ENCODE assay signal across 10 cellular contexts in the genomic region with DNA sequence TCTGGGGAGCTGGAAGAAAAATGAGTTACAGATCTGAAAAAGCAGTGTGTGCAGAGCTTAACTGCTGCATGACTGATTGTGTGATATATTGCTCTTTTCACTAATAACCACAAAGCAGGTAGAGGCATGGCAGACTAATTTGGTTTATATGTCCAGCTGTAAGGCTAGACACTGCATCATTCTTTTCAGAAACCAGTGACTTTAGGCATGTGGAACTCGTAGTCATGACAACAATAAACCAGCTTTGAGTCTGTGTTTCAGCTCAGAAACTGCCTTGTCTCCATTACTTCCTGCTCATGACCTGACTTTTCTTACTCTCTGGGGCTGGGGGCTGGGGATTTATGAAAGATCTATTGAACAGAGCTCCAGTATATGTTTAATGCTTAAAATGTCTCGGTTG.
A peak's percentile ranks its signal among the peaks of the same experiment; 100 is the strongest.
DNase-seq lines count a peak whose midpoint lies in the region; ATAC-seq and TF ChIP-seq lines count a peak whose summit lies in the region.
"Had no signal": no experiment of that assay in that cellular context is flagged by ENCODE, and none has a peak within 500 bp of the region (broad histone marks: within the 10 kb centered on the region; RNA-seq: fewer than 3 reads in every experiment).

No MANE protein-coding gene starts in this region.

- intact Hi-C loops in activated CD4-positive, alpha-beta T cell treated with anti-CD3 and anti-CD28 coated beads, Interleukin-2, amount 10 ng/mL, durations not matched to agents 24 days and 14 days (cut with micrococcal nuclease): no loop called here
- intact Hi-C loops in posterior vena cava (cut with DNase I): no loop called here

- H3K36me3 Mint-ChIP-seq in chondrocyte (ENCODE audit: low read depth): no peaks in the 10 kb centered on the region
- no peaks in the 10 kb centered on the region for H3K36me3 Mint-ChIP-seq in nephron (ENCODE audit: low read depth)
- H3K36me3 Mint-ChIP-seq in activated CD4-positive, alpha-beta T cell treated with anti-CD3 and anti-CD28 coated beads, Interleukin-2, amount 10 ng/mL, durations not matched to agents 24 days and 14 days (ENCODE audit: low read depth): no peaks in the 10 kb centered on the region

- H3K4me1 Mint-ChIP-seq in chondrocyte (ENCODE audit: low read depth) (peaks cover 54% of the 10 kb centered on the region), nephron (peaks cover 57% of the 10 kb centered on the region)
- no peaks in the 10 kb centered on the region for H3K4me1 Mint-ChIP-seq in activated CD4-positive, alpha-beta T cell treated with anti-CD3 and anti-CD28 coated beads, Interleukin-2, amount 10 ng/mL, durations not matched to agents 24 days and 14 days

- no peak for TF ChIP-seq CTCF in chondrocyte (IDR thresholded peaks at IDR 0.05)
- no peak for TF ChIP-seq CTCF in nephron (IDR thresholded peaks at IDR 0.05; ENCODE audit: unreplicated experiment in 3 of 3)

- H3K9me3 Mint-ChIP-seq in chondrocyte (ENCODE audit: low read depth) (no peaks in the 10 kb centered on the region), nephron (no peaks in the 10 kb centered on the region)
- H3K9me3 Mint-ChIP-seq in activated CD4-positive, alpha-beta T cell treated with anti-CD3 and anti-CD28 coated beads, Interleukin-2, amount 10 ng/mL, durations not matched to agents 24 days and 14 days: no peaks in the 10 kb centered on the region
- H3K9me3 Mint-ChIP-seq: activated T-helper 2 cell treated with anti-CD3 and anti-CD28 coated beads, Interferon-gamma antibody, Interleukin-2, Interleukin-4, amounts not matched to agents 10 μg/mL and 5 μg/mL and 100 μg/mL, durations not matched to agents 14 hours and 24 hours and 36 hours had no signal

- H3K4me3 Mint-ChIP-seq in chondrocyte (ENCODE audit: unreplicated experiment) (peak overlapping the region; percentile 16), nephron (peak overlapping the region in 1 of 3 experiments; percentile 6)
- no peak overlapping the region for H3K4me3 Mint-ChIP-seq in activated CD4-positive, alpha-beta T cell treated with anti-CD3 and anti-CD28 coated beads, Interleukin-2, amount 10 ng/mL, durations not matched to agents 24 days and 14 days

- H3K27ac Mint-ChIP-seq in chondrocyte (ENCODE audit: unreplicated experiment) (peak overlapping the region; percentile 88), nephron (peak overlapping the region; percentile 86 to 93 (median 89))
- no peak overlapping the region for H3K27ac Mint-ChIP-seq in activated CD4-positive, alpha-beta T cell treated with anti-CD3 and anti-CD28 coated beads, Interleukin-2, amount 10 ng/mL, durations not matched to agents 24 days and 14 days
- H3K27ac Mint-ChIP-seq: activated T-helper 2 cell treated with anti-CD3 and anti-CD28 coated beads, Interferon-gamma antibody, Interleukin-2, Interleukin-4, amounts not matched to agents 10 μg/mL and 5 μg/mL and 100 μg/mL, durations not matched to agents 14 hours and 24 hours and 36 hours had no signal

- no peaks in the 10 kb centered on the region for H3K27me3 Mint-ChIP-seq in chondrocyte (ENCODE audit: low read depth)
- no peaks in the 10 kb centered on the region for H3K27me3 Mint-ChIP-seq in nephron (ENCODE audit: low read depth)
- H3K27me3 Mint-ChIP-seq in activated CD4-positive, alpha-beta T cell treated with anti-CD3 and anti-CD28 coated beads, Interleukin-2, amount 10 ng/mL, durations not matched to agents 24 days and 14 days: no peaks in the 10 kb centered on the region

- DNase-seq in GM04504 (ENCODE audit: low read depth) (peak; percentile 38), LHCN-M2 (ENCODE audit: low read depth) (peak; percentile 61), chondrocyte (ENCODE audit: low spot score) (no peak), T1000 (lab: John Stamatoyannopoulos, UW) (no peak), posterior vena cava (ENCODE audit: low spot score) (no peak)
- no peak for DNase-seq in activated CD4-positive, alpha-beta T cell treated with anti-CD3 and anti-CD28 coated beads, Interleukin-2, amount 10 ng/mL, durations not matched to agents 24 days and 14 days
- DNase-seq: heart left ventricle had no signal

- no peak for ATAC-seq in HG02610 (IDR thresholded peaks at IDR 0.05; ENCODE audit: unreplicated experiment)
- ATAC-seq: heart left ventricle had no signal

Comparison
In these comparisons a context has a peak if more than half of its experiments do, and no peak if none do; other contexts are left out.
1. DNase-seq: peak in GM04504 (single experiment) and LHCN-M2 (single experiment); none in chondrocyte (single experiment), T1000 (single experiment), activated CD4-positive, alpha-beta T cell treated with anti-CD3 and anti-CD28 coated beads, Interleukin-2, amount 10 ng/mL, durations not matched to agents 24 days and 14 days (single experiment) and posterior vena cava (single experiment).